Comparison of ENCODE assay signal across 8 cellular contexts in the genomic region with DNA sequence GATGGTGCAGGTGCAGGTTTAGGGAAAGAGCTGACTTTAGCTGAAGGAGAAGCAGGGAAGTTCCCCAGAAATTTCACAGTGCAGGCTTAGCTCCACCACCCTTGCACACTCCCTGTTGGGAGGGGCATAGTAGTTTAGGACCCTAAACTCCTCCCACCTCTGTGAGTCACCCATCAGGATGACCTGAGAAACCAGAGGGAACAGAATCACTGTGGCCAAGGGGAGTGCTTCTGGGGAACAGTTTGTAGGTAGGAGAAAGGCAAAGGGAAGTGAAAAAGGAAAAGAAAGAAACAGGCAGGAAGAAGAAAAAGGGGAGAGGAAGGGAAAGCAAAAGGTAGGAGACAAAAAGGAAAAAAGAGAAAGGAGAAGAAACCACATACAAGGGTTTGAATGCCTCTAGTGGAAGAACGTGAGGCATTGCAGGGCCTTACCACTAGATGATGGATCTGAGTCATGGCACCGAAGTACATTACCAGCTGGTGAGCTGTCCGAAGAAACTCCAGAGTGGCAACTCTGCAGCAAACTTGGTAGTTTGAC.
A peak's percentile ranks its signal among the peaks of the same experiment; 100 is the strongest.
DNase-seq lines count a peak whose midpoint lies in the region; ATAC-seq, FAIRE-seq and TF ChIP-seq lines count a peak whose summit lies in the region.

No MANE protein-coding gene starts in this region.

- no peak overlapping the region for H3K27ac ChIP-seq in upper lobe of right lung

- no peaks in the 10 kb centered on the region for H3K9me3 ChIP-seq in upper lobe of right lung

- peak; percentile 21 for TF ChIP-seq CTCF in upper lobe of right lung (IDR thresholded peaks at IDR 0.05)

- H3K4me1 ChIP-seq in upper lobe of right lung: no peaks in the 10 kb centered on the region

- H3K27me3 ChIP-seq in upper lobe of right lung: no peaks in the 10 kb centered on the region

- H3K4me3 ChIP-seq in upper lobe of right lung: no peak overlapping the region

- ATAC-seq in Right ventricle myocardium superior (ENCODE audit: poor library complexity) (peak; percentile 73), HG03196 (IDR thresholded peaks at IDR 0.05; ENCODE audit: unreplicated experiment) (peak; percentile 85), upper lobe of right lung (peak; percentile 74)

- FAIRE-seq in RCC 7860 (lab: Jason Lieb, UNC): peak; percentile 48

- no peak for DNase-seq in Right ventricle myocardium superior
- no peak for DNase-seq in cardiac septum (ENCODE audit: low spot score)
- DNase-seq in RCC 7860 (ENCODE audit: low spot score): peak; percentile 41
- DNase-seq in glomerular visceral epithelial cell (ENCODE audit: extremely low spot score): peak; percentile 55
- no peak for DNase-seq in upper lobe of right lung
- DNase-seq in NCI-H1694 treated with DMSO at 0.1 percent for 48 hours (lab: John Stamatoyannopoulos, UW): no peak
- DNase-seq in occipital lobe (lab: John Stamatoyannopoulos, UW): no peak

- no peaks in the 10 kb centered on the region for H3K36me3 ChIP-seq in upper lobe of right lung

- intact Hi-C loops in Right ventricle myocardium superior (cut with DNase I) (no loop called here), cardiac septum (cut with DNase I) (no loop called here), upper lobe of right lung (cut with DNase I) (no loop called here)

Comparison
In these comparisons a context has a peak if more than half of its experiments do, and no peak if none do; other contexts are left out.
1. DNase-seq: peak in RCC 7860 (single experiment) and glomerular visceral epithelial cell (single experiment); none in Right ventricle myocardium superior (single experiment), cardiac septum (single experiment), upper lobe of right lung (single experiment), NCI-H1694 treated with DMSO at 0.1 percent for 48 hours (single experiment) and occipital lobe (single experiment).
2. Peak in every context shown above with its lines, with median percentiles within 50 percentile points of each other: ATAC-seq.